Comparison of ENCODE assay signal across 12 cellular contexts in genomic region chr14:33945329-33945728, GRCh38.
"Had no signal": no experiment of that assay in that cellular context is flagged by ENCODE, and none has a peak within 500 bp of the region (broad histone marks: within the 10 kb centered on the region; RNA-seq: fewer than 3 reads in every experiment).

No MANE protein-coding gene starts in this region.

- DNase-seq: activated CD4-positive, alpha-beta memory T cell treated with anti-CD3 and anti-CD28 coated beads for 36 hours; activated CD4-positive, CD25-positive, alpha-beta regulatory T cell treated with anti-CD3 and anti-CD28 coated beads, Interleukin-2, amount 50 U/mL, for 72 hours; activated gamma-delta T cell treated with Interleukin-2 at 50 U/mL for 16 hours; activated naive CD8-positive, alpha-beta T cell treated with anti-CD3 and anti-CD28 coated beads for 36 hours; activated T-cell treated with anti-CD3 and anti-CD28 coated beads, Interleukin-2, amount 50 U/mL, for 4 hours; foreskin keratinocyte; left cardiac atrium; naive thymus-derived CD8-positive, alpha-beta T cell; stimulated activated CD4-positive, alpha-beta T cell treated with anti-CD3 and anti-CD28 coated beads, Interleukin-4, amount 100 ng/mL, for 24 hours; stimulated activated naive CD8-positive, alpha-beta T cell treated with anti-CD3 and anti-CD28 coated beads, Interleukin-15, amount 100 ng/mL, for 72 hours had no signal

- H3K9me3 ChIP-seq: ascending aorta had no signal

- H3K27me3 ChIP-seq: ascending aorta had no signal

- H3K36me3 ChIP-seq: ascending aorta had no signal

- H3K4me1 ChIP-seq: foreskin keratinocyte had no signal

- H3K27ac ChIP-seq: foreskin keratinocyte had no signal

- H3K4me3 Mint-ChIP-seq: activated CD4-positive, alpha-beta memory T cell treated with anti-CD3 and anti-CD28 coated beads for 36 hours; activated naive CD8-positive, alpha-beta T cell treated with anti-CD3 and anti-CD28 coated beads for 36 hours; activated T-cell treated with anti-CD3 and anti-CD28 coated beads, Interleukin-2, amount 50 U/mL, for 4 hours; naive thymus-derived CD8-positive, alpha-beta T cell; stimulated activated naive CD8-positive, alpha-beta T cell treated with anti-CD3 and anti-CD28 coated beads, Interleukin-15, amount 100 ng/mL, for 72 hours had no signal

- H3K4me3 ChIP-seq: lung had no signal

- H3K27ac Mint-ChIP-seq: activated CD4-positive, alpha-beta memory T cell treated with anti-CD3 and anti-CD28 coated beads for 36 hours; activated naive CD8-positive, alpha-beta T cell treated with anti-CD3 and anti-CD28 coated beads for 36 hours; naive thymus-derived CD8-positive, alpha-beta T cell; stimulated activated naive CD8-positive, alpha-beta T cell treated with anti-CD3 and anti-CD28 coated beads, Interleukin-15, amount 100 ng/mL, for 72 hours had no signal

- H3K36me3 Mint-ChIP-seq: activated CD4-positive, alpha-beta memory T cell treated with anti-CD3 and anti-CD28 coated beads for 36 hours; activated naive CD8-positive, alpha-beta T cell treated with anti-CD3 and anti-CD28 coated beads for 36 hours; naive thymus-derived CD8-positive, alpha-beta T cell had no signal

- H3K9me3 Mint-ChIP-seq: activated CD4-positive, alpha-beta memory T cell treated with anti-CD3 and anti-CD28 coated beads for 36 hours; activated naive CD8-positive, alpha-beta T cell treated with anti-CD3 and anti-CD28 coated beads for 36 hours; activated T-cell treated with anti-CD3 and anti-CD28 coated beads, Interleukin-2, amount 50 U/mL, for 4 hours; naive thymus-derived CD8-positive, alpha-beta T cell; stimulated activated naive CD8-positive, alpha-beta T cell treated with anti-CD3 and anti-CD28 coated beads, Interleukin-15, amount 100 ng/mL, for 72 hours had no signal
